Comparison of ENCODE assay signal across 1 cellular context in the genomic region with DNA sequence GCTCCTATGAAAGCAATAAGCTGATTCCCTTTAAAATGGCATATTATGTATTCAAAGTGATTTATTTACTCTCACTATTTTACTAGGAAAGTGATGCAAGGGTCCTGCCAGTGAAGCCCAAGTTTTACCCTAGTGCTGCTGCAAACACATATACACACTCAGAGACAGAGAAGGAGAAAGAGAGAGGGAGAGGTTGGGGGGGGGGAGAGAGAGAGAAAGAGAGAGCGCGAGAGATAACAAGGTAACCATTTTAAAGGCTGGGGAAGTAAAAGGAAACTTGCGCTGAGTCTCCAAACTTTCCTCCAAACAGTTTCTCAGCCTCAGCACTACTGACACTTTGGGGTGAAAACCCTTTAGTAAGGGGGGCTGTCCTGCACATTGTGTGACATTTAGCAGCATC.
TF ChIP-seq lines count a peak whose summit lies in the region.

No MANE protein-coding gene starts in this region.

TF ChIP-seq in HEK293, 187 proteins besides CTCF, POLR2A, EP300 and RAD21 (continued from another document):
- TF ChIP-seq, protein P1, sequence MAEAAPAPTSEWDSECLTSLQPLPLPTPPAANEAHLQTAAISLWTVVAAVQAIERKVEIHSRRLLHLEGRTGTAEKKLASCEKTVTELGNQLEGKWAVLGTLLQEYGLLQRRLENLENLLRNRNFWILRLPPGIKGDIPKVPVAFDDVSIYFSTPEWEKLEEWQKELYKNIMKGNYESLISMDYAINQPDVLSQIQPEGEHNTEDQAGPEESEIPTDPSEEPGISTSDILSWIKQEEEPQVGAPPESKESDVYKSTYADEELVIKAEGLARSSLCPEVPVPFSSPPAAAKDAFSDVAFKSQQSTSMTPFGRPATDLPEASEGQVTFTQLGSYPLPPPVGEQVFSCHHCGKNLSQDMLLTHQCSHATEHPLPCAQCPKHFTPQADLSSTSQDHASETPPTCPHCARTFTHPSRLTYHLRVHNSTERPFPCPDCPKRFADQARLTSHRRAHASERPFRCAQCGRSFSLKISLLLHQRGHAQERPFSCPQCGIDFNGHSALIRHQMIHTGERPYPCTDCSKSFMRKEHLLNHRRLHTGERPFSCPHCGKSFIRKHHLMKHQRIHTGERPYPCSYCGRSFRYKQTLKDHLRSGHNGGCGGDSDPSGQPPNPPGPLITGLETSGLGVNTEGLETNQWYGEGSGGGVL (tag by site-specific recombination; IDR thresholded peaks at IDR 0.05): peak; percentile 68
- TF ChIP-seq ZNF133 (tag by site-specific recombination; IDR thresholded peaks at IDR 0.05): no peak
